Comparison of ENCODE assay signal across 34 cellular contexts in the genomic region with DNA sequence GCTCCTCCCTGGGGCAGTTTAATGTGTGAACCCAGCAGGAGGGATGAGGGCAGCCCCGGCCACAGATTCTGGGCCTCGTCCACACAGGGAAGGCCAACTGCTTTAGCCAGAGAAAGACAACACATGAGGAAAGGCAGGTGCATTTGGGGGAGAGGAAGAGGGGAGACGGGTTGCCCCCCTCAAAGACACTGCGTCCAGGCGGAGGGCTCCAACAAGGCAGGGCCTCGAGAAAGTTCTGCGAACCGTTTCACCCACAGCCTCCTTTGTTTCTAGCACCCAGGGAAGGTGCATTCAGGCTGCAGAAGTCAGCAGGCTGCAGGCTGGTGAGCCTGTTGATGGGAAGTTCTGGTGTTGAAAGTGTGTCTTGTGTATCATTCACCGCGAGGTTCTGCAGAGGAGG. TPM values are rescaled to one million over a fixed set of nuclear protein-coding genes. Genes with fewer than 3 reads are reported as not detected.
"Had no signal": no experiment of that assay in that cellular context is flagged by ENCODE, and none has a peak within 500 bp of the region (broad histone marks: within the 10 kb centered on the region; RNA-seq: fewer than 3 reads in every experiment).

No MANE protein-coding gene starts in this region.

- H3K4me3 Mint-ChIP-seq: activated CD4-positive, alpha-beta memory T cell treated with anti-CD3 and anti-CD28 coated beads, Interleukin-2, amount 10 ng/mL, durations not matched to agents 7 days and 5 days; activated CD4-positive, alpha-beta T cell treated with anti-CD3 and anti-CD28 coated beads, Interleukin-2, amount 10 ng/mL, durations not matched to agents 7 days and 5 days; activated naive CD4-positive, alpha-beta T cell treated with anti-CD3 and anti-CD28 coated beads for 36 hours; activated naive CD4-positive, alpha-beta T cell treated with anti-CD3 and anti-CD28 coated beads, Interleukin-2, amount 50 U/mL, for 24 hours; activated naive CD8-positive, alpha-beta T cell treated with anti-CD3 and anti-CD28 coated beads for 36 hours; activated naive CD8-positive, alpha-beta T cell treated with anti-CD3 and anti-CD28 coated beads, Interleukin-2, amount 50 U/mL, for 24 hours; activated T-cell treated with anti-CD3 and anti-CD28 coated beads, Interleukin-2, amount 50 U/mL, for 24 hours; activated T-cell treated with anti-CD3 and anti-CD28 coated beads, Interleukin-2, amount 50 U/mL, for 72 hours; dendritic cell treated with granulocyte-macrophage colony-stimulating factor and Interleukin-4, amounts not matched to agents 40 ng/mL and 50 ng/mL, for 4 days; effector memory CD8-positive, alpha-beta T cell had no signal

- H3K36me3 ChIP-seq: adrenal gland, esophagus squamous epithelium, gastroesophageal sphincter had no signal

- H3K9me3 Mint-ChIP-seq: activated naive CD4-positive, alpha-beta T cell treated with anti-CD3 and anti-CD28 coated beads for 36 hours; activated naive CD4-positive, alpha-beta T cell treated with anti-CD3 and anti-CD28 coated beads, Interleukin-2, amount 50 U/mL, for 24 hours; activated naive CD8-positive, alpha-beta T cell treated with anti-CD3 and anti-CD28 coated beads for 36 hours; activated T-cell treated with anti-CD3 and anti-CD28 coated beads, Interleukin-2, amount 50 U/mL, for 24 hours; effector memory CD8-positive, alpha-beta T cell had no signal

- H3K27ac Mint-ChIP-seq: activated CD4-positive, alpha-beta memory T cell treated with anti-CD3 and anti-CD28 coated beads, Interleukin-2, amount 10 ng/mL, durations not matched to agents 7 days and 5 days; activated CD4-positive, alpha-beta T cell treated with anti-CD3 and anti-CD28 coated beads, Interleukin-2, amount 10 ng/mL, durations not matched to agents 7 days and 5 days; activated naive CD4-positive, alpha-beta T cell treated with anti-CD3 and anti-CD28 coated beads for 36 hours; activated naive CD4-positive, alpha-beta T cell treated with anti-CD3 and anti-CD28 coated beads, Interleukin-2, amount 50 U/mL, for 24 hours; activated naive CD8-positive, alpha-beta T cell treated with anti-CD3 and anti-CD28 coated beads for 36 hours; activated naive CD8-positive, alpha-beta T cell treated with anti-CD3 and anti-CD28 coated beads, Interleukin-2, amount 50 U/mL, for 24 hours; activated T-cell treated with anti-CD3 and anti-CD28 coated beads, Interleukin-2, amount 50 U/mL, for 24 hours; activated T-cell treated with anti-CD3 and anti-CD28 coated beads, Interleukin-2, amount 50 U/mL, for 72 hours; dendritic cell treated with granulocyte-macrophage colony-stimulating factor and Interleukin-4, amounts not matched to agents 40 ng/mL and 50 ng/mL, for 4 days; effector memory CD8-positive, alpha-beta T cell had no signal

- H3K4me1 ChIP-seq: adrenal gland, body of pancreas, gastroesophageal sphincter had no signal

- ATAC-seq: activated naive CD8-positive, alpha-beta T cell treated with anti-CD3 and anti-CD28 coated beads, Interleukin-2, amount 50 U/mL, for 24 hours; activated T-cell treated with anti-CD3 and anti-CD28 coated beads, Interleukin-2, amount 50 U/mL, for 72 hours; body of pancreas; effector memory CD8-positive, alpha-beta T cell; gastroesophageal sphincter had no signal

- H3K27me3 Mint-ChIP-seq: activated CD4-positive, alpha-beta memory T cell treated with anti-CD3 and anti-CD28 coated beads, Interleukin-2, amount 10 ng/mL, durations not matched to agents 7 days and 5 days; activated CD4-positive, alpha-beta T cell treated with anti-CD3 and anti-CD28 coated beads, Interleukin-2, amount 10 ng/mL, durations not matched to agents 7 days and 5 days; activated naive CD4-positive, alpha-beta T cell treated with anti-CD3 and anti-CD28 coated beads, Interleukin-2, amount 50 U/mL, for 24 hours; activated naive CD8-positive, alpha-beta T cell treated with anti-CD3 and anti-CD28 coated beads for 36 hours; activated naive CD8-positive, alpha-beta T cell treated with anti-CD3 and anti-CD28 coated beads, Interleukin-2, amount 50 U/mL, for 24 hours had no signal

- H3K4me3 ChIP-seq: adrenal gland, body of pancreas, coronary artery, dorsolateral prefrontal cortex, esophagus squamous epithelium, gastroesophageal sphincter had no signal

- H3K9me3 ChIP-seq: adrenal gland, body of pancreas, esophagus squamous epithelium, gastroesophageal sphincter had no signal

- H3K27ac ChIP-seq: adrenal gland, body of pancreas, coronary artery, dorsolateral prefrontal cortex, epithelial cell of prostate, esophagus squamous epithelium, gastroesophageal sphincter had no signal

- H3K27me3 ChIP-seq: body of pancreas had no signal

- H3K36me3 Mint-ChIP-seq: activated naive CD4-positive, alpha-beta T cell treated with anti-CD3 and anti-CD28 coated beads, Interleukin-2, amount 50 U/mL, for 24 hours; activated naive CD8-positive, alpha-beta T cell treated with anti-CD3 and anti-CD28 coated beads for 36 hours had no signal

- H3K4me1 Mint-ChIP-seq: activated CD4-positive, alpha-beta memory T cell treated with anti-CD3 and anti-CD28 coated beads, Interleukin-2, amount 10 ng/mL, durations not matched to agents 7 days and 5 days; activated CD4-positive, alpha-beta T cell treated with anti-CD3 and anti-CD28 coated beads, Interleukin-2, amount 10 ng/mL, durations not matched to agents 7 days and 5 days; activated naive CD4-positive, alpha-beta T cell treated with anti-CD3 and anti-CD28 coated beads, Interleukin-2, amount 50 U/mL, for 24 hours; activated naive CD8-positive, alpha-beta T cell treated with anti-CD3 and anti-CD28 coated beads for 36 hours; activated naive CD8-positive, alpha-beta T cell treated with anti-CD3 and anti-CD28 coated beads, Interleukin-2, amount 50 U/mL, for 24 hours had no signal

- DNase-seq: activated CD4-positive, alpha-beta memory T cell treated with anti-CD3 and anti-CD28 coated beads, Interleukin-2, amount 10 ng/mL, durations not matched to agents 7 days and 5 days; activated CD4-positive, alpha-beta T cell treated with anti-CD3 and anti-CD28 coated beads for 1 hour; activated CD4-positive, alpha-beta T cell treated with anti-CD3 and anti-CD28 coated beads for 4 hours; activated CD4-positive, alpha-beta T cell treated with anti-CD3 and anti-CD28 coated beads, Interleukin-2, amount 10 ng/mL, durations not matched to agents 7 days and 5 days; activated CD4-positive, alpha-beta T cell treated with anti-CD3 and anti-CD28 coated beads, Interleukin-2, amount 50 U/mL, for 4 hours; activated CD8-positive, alpha-beta memory T cell treated with anti-CD3 and anti-CD28 coated beads, Interleukin-2, amount 50 U/mL, for 48 hours; activated naive CD4-positive, alpha-beta T cell treated with anti-CD3 and anti-CD28 coated beads for 36 hours; activated naive CD8-positive, alpha-beta T cell treated with anti-CD3 and anti-CD28 coated beads for 36 hours; activated naive CD8-positive, alpha-beta T cell treated with anti-CD3 and anti-CD28 coated beads, Interleukin-2, amount 50 U/mL, for 24 hours; activated T-cell treated with anti-CD3 and anti-CD28 coated beads for 4 hours; activated T-cell treated with anti-CD3 and anti-CD28 coated beads, Interleukin-2, amount 50 U/mL, for 24 hours; activated T-cell treated with anti-CD3 and anti-CD28 coated beads, Interleukin-2, amount 50 U/mL, for 72 hours; adrenal gland; amygdala; body of pancreas; central memory CD4-positive, alpha-beta T cell; effector memory CD8-positive, alpha-beta T cell; esophagus squamous epithelium; foreskin melanocyte; T-helper 2 cell had no signal

RNA-seq across cellular contexts. Expression of gene FOXL3, which starts 10.1 kb away (rescaled TPM):
- total RNA-seq: activated CD4-positive, alpha-beta memory T cell treated with anti-CD3 and anti-CD28 coated beads, Interleukin-2, amount 10 ng/mL, durations not matched to agents 7 days and 5 days; activated CD4-positive, alpha-beta T cell treated with anti-CD3 and anti-CD28 coated beads, Interleukin-2, amount 10 ng/mL, durations not matched to agents 7 days and 5 days; activated naive CD4-positive, alpha-beta T cell treated with anti-CD3 and anti-CD28 coated beads for 36 hours; activated naive CD8-positive, alpha-beta T cell treated with anti-CD3 and anti-CD28 coated beads for 36 hours; activated T-cell treated with anti-CD3 and anti-CD28 coated beads, Interleukin-2, amount 50 U/mL, for 72 hours; adrenal gland; aorta; body of pancreas; cerebellum; endothelial cell of umbilical vein; esophagus squamous epithelium; fibroblast of lung; fibroblast of villous mesenchyme; gastroesophageal sphincter; glomerular endothelial cell; T-helper 1 cell treated with Interleukin-12 subunit alpha and Interleukin-12 subunit beta and Interleukin-4 antibody, amounts not matched to agents 30 ng/mL and 1 ng/mL, for 36 hours had no signal
- polyA plus RNA-seq: adrenal gland, aorta, endothelial cell of umbilical vein, esophagus, fibroblast of lung had no signal
